In the genomic region with DNA sequence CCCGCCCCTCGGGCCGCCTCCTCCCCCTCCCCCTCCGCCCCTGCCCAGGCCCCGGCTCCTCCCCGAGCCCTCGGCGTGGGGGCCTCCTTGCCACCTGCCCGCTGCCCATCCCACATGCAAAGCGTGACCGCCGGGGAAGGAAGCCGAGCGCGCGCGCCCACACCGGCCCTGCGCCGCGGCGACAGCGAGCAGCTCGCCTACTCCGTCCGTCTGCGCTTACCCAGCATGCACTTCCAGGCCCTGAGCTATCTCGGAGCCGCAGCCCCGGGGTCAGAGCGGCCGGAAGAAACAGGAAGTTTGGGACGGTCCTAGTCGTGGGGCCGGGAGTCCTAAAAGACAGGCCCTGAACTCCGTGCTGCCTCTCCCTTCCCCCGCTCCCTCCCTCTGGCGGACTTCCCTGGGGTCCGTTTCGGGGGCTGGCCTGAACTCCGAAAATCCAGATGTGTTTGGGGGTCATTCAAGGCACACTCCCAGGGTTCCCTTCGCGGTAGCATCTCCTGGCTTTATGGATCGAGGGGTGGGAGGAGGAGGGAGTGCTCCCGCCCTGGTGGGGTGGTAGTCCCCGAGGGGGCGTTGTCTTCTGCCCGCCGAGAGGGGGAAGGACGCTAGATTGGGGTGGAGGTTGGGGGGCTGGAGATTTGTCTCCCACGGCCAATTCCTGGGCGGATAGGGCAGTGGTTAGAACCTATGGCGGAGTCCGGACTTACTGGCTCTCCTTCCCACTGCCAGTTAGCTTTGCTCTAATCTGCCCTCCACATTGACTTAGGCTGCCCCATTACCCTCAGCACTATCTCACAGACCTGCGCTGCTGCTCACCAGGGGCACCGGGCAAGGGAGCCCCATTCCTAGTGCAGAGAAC, we compare ENCODE assay signal across 8 cellular contexts. TPM values are rescaled to one million over a fixed set of nuclear protein-coding genes. Genes with fewer than 3 reads are reported as not detected.
DNase-seq lines count a peak whose midpoint lies in the region; ATAC-seq, FAIRE-seq and TF ChIP-seq lines count a peak whose summit lies in the region.

No MANE protein-coding gene starts in this region.

- H3K27ac ChIP-seq in A549: peak overlapping the region; percentile 86 to 88
- peak overlapping the region; percentile 74 for H3K27ac ChIP-seq in upper lobe of right lung

- ATAC-seq in A549 (peak; percentile 85 to 91), HG02588 (IDR thresholded peaks at IDR 0.05; ENCODE audit: unreplicated experiment) (peak; percentile 68), WTC11 (peak; percentile 50), esophagus mucosa (peak; percentile 61), upper lobe of right lung (peak; percentile 92)

- H3K4me1 ChIP-seq in A549: peaks cover 8% of the 10 kb centered on the region
- H3K4me1 ChIP-seq in upper lobe of right lung: no peaks in the 10 kb centered on the region

- no peaks in the 10 kb centered on the region for H3K27me3 ChIP-seq in upper lobe of right lung

- H3K4me3 ChIP-seq in A549 (peak overlapping the region; percentile 61), GM12864 (ENCODE audit: low read depth, low read length) (peak overlapping the region; percentile 53), NB4 (ENCODE audit: low read depth, low read length) (peak overlapping the region; percentile 56), upper lobe of right lung (peak overlapping the region; percentile 48)

- TF ChIP-seq POLR2A in A549 (IDR thresholded peaks at IDR 0.05; ENCODE audit: low read length): peak; percentile 56
- no peak for TF ChIP-seq POLR2A in NB4 (IDR thresholded peaks at IDR 0.05; ENCODE audit: extremely low read depth, insufficient read length)

- no peak overlapping the region for H3K27ac Mint-ChIP-seq in WTC11

- no peaks in the 10 kb centered on the region for H3K36me3 ChIP-seq in upper lobe of right lung

- no peak for TF ChIP-seq CTCF in A549 (IDR thresholded peaks at IDR 0.05)
- TF ChIP-seq CTCF in GM12864 (IDR thresholded peaks at IDR 0.05; ENCODE audit: low read depth, low read length, missing control alignments): no peak
- TF ChIP-seq CTCF in NB4 (IDR thresholded peaks at IDR 0.05; ENCODE audit: low read depth, low read length): no peak
- TF ChIP-seq CTCF in WTC11 (IDR thresholded peaks at IDR 0.05): no peak
- TF ChIP-seq CTCF in upper lobe of right lung (IDR thresholded peaks at IDR 0.05): no peak

- CTCF ChIA-PET in A549 (lab: Yijun Ruan, JAX): interaction anchor here (0.6 to 3.1 kb wide), 5 partner anchors 32 to 449 kb away, joined by 3 to 10 read pairs (median 4); no protein-coding TSS in a partner anchor
- CTCF ChIA-PET in WTC11 (lab: Charles Lee): interaction anchor here (0.9 to 3.2 kb wide), 6 partner anchors 22 to 103 kb away, joined by 3 to 11 read pairs (median 5); no protein-coding TSS in a partner anchor

- POLR2A ChIA-PET in A549 (lab: Yijun Ruan, JAX): interaction anchor here (0.9 to 2.4 kb wide), 3 partner anchors 26 to 51 kb away, joined by 3 to 8 read pairs (median 5); a partner anchor contains a TSS
- POLR2A ChIA-PET in WTC11 (lab: Charles Lee): interaction anchor here (0.8 to 1.7 kb wide), 2 partner anchors 26 kb away, joined by 5 to 13 read pairs; no protein-coding TSS in a partner anchor

- intact Hi-C loops in upper lobe of right lung (cut with DNase I): no loop called here

- 47% methylated on average over 13 of the region's 56 CpGs for WGBS in A549 (ENCODE audit: missing lambda C conversion rate)

- peak overlapping the region; percentile 99 for H3K4me2 ChIP-seq in A549

- TF ChIP-seq RAD21 in A549 (conservative IDR thresholded peaks at IDR 0.05 in 1 of 2, IDR thresholded peaks at IDR 0.05 in 1 of 2): no peak

- H3K4me3 Mint-ChIP-seq in WTC11: peak overlapping the region; percentile 66

- no peak for TF ChIP-seq EP300 in A549 (IDR thresholded peaks at IDR 0.05)

- no peaks in the 10 kb centered on the region for H3K9me3 Mint-ChIP-seq in WTC11

- DNase-seq in A549 (ENCODE audit: low read depth in 1 of 2, low spot score in 1 of 2): peak; percentile 73 to 84
- peak; percentile 27 for DNase-seq in GM12864 (ENCODE audit: low read depth)
- peak; percentile 95 for DNase-seq in NB4 (ENCODE audit: low read depth)
- DNase-seq in WTC11 (ENCODE audit: low spot score): peak; percentile 64
- DNase-seq in myocyte (ENCODE audit: low read depth): peak; percentile 54
- peak; percentile 89 for DNase-seq in upper lobe of right lung

- no peaks in the 10 kb centered on the region for H3K9me3 ChIP-seq in A549
- no peaks in the 10 kb centered on the region for H3K9me3 ChIP-seq in upper lobe of right lung

- no peak for FAIRE-seq in A549 (lab: Jason Lieb, UNC)

- H3K4me1 Mint-ChIP-seq in WTC11: peaks cover 45% of the 10 kb centered on the region

- no peaks in the 10 kb centered on the region for H3K36me3 Mint-ChIP-seq in WTC11

- peaks cover 93% of the 10 kb centered on the region for H3K27me3 Mint-ChIP-seq in WTC11 (ENCODE audit: low read depth)

TF ChIP-seq in A549, 52 proteins besides CTCF, POLR2A, EP300 and RAD21 (continues in another document):
- TF ChIP-seq MAZ (IDR thresholded peaks at IDR 0.05; ENCODE audit: borderline replicate concordance, low read depth, low read length) (no peak), HOXB5 (CRISPR knock-in tag; IDR thresholded peaks at IDR 0.05) (no peak), PHF8 (IDR thresholded peaks at IDR 0.05; ENCODE audit: borderline replicate concordance, low read depth) (peak; percentile 32; the same call in 1 of the 2 replicates), HEYL (CRISPR knock-in tag; IDR thresholded peaks at IDR 0.05) (no peak), POLR2AphosphoS2 (conservative IDR thresholded peaks at IDR 0.05; ENCODE audit: low read length) (no peak), EHMT2 (IDR thresholded peaks at IDR 0.05; ENCODE audit: low read depth) (no peak), JUN (IDR thresholded peaks at IDR 0.05) (peak in 1 of 2 experiments; percentile 63; a peak in 1 of 5 replicates), NPAS2 (CRISPR knock-in tag; IDR thresholded peaks at IDR 0.05; ENCODE audit: borderline replicate concordance) (no peak), FOXS1 (CRISPR knock-in tag; IDR thresholded peaks at IDR 0.05) (no peak), HDAC2 (IDR thresholded peaks at IDR 0.05) (no peak)
- TF ChIP-seq, protein P1, sequence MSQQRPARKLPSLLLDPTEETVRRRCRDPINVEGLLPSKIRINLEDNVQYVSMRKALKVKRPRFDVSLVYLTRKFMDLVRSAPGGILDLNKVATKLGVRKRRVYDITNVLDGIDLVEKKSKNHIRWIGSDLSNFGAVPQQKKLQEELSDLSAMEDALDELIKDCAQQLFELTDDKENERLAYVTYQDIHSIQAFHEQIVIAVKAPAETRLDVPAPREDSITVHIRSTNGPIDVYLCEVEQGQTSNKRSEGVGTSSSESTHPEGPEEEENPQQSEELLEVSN (IDR thresholded peaks at IDR 0.05; ENCODE audit: borderline replicate concordance, low read depth): peak; percentile 82

TF ChIP-seq in WTC11, 78 proteins besides CTCF, POLR2A, EP300 and RAD21 (continues in another document):
- TF ChIP-seq, protein P2, sequence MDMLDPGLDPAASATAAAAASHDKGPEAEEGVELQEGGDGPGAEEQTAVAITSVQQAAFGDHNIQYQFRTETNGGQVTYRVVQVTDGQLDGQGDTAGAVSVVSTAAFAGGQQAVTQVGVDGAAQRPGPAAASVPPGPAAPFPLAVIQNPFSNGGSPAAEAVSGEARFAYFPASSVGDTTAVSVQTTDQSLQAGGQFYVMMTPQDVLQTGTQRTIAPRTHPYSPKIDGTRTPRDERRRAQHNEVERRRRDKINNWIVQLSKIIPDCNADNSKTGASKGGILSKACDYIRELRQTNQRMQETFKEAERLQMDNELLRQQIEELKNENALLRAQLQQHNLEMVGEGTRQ (CRISPR knock-in tag; IDR thresholded peaks at IDR 0.05): no peak
- TF ChIP-seq GRHL2 (CRISPR knock-in tag; IDR thresholded peaks at IDR 0.05; ENCODE audit: insufficient replicate concordance, severe bottlenecking) (no peak), TEAD1 (CRISPR knock-in tag; IDR thresholded peaks at IDR 0.05) (peak; percentile 14), CREM (CRISPR knock-in tag; IDR thresholded peaks at IDR 0.05) (no peak), NFATC4 (CRISPR knock-in tag; IDR thresholded peaks at IDR 0.05) (no peak), KAT7 (CRISPR knock-in tag; IDR thresholded peaks at IDR 0.05; ENCODE audit: borderline replicate concordance) (peak; percentile 55; the same call in 1 of the 2 replicates)
- TF ChIP-seq, protein P3, sequence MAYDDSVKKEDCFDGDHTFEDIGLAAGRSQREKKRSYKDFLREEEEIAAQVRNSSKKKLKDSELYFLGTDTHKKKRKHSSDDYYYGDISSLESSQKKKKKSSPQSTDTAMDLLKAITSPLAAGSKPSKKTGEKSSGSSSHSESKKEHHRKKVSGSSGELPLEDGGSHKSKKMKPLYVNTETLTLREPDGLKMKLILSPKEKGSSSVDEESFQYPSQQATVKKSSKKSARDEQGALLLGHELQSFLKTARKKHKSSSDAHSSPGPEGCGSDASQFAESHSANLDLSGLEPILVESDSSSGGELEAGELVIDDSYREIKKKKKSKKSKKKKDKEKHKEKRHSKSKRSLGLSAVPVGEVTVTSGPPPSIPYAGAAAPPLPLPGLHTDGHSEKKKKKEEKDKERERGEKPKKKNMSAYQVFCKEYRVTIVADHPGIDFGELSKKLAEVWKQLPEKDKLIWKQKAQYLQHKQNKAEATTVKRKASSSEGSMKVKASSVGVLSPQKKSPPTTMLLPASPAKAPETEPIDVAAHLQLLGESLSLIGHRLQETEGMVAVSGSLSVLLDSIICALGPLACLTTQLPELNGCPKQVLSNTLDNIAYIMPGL (CRISPR knock-in tag; IDR thresholded peaks at IDR 0.05): peak; percentile 31; the same call in 1 of the 2 replicates

RNA-seq across cellular contexts. Expression of a gene that starts 25.0 kb away (rescaled TPM):
- polyA plus RNA-seq in A549 (2011; rRNA removed): 1.4 and 2.3 TPM in 2 replicates
- polyA plus RNA-seq in A549 (2012; cell fraction: cytosol; rRNA removed): 1.7 and 2.5 TPM in 2 replicates
- 5.6 and 5.7 TPM in 2 replicates for polyA plus RNA-seq in A549 (2012; cell fraction: nucleus; rRNA removed)
- 4.8 to 6.3 TPM (median 6.1 TPM) in 3 replicates for polyA plus RNA-seq in A549 (2017; fragmentation: RNase III; extraction: RNeasy Plus Mini Kit Qiagen cat#74134 plus additional on column Dnase treatment)
- 3.1 and 5.9 TPM in 2 replicates for polyA minus RNA-seq in A549 (2011; rRNA and poly(A)+ RNA removed)
- 9.3 to 12.0 TPM (median 9.6 TPM) in 3 replicates for total RNA-seq in WTC11 (2021)
- total RNA-seq in esophagus mucosa: 2.6 TPM
- 0.94 and 1.5 TPM in 2 replicates for total RNA-seq in myocyte
- 4.4 TPM for polyA plus RNA-seq in myocyte (2012)
- total RNA-seq in upper lobe of right lung: 15.0 TPM

RNA-seq across cellular contexts. Expression of a gene that starts 51.5 kb away (rescaled TPM):
- polyA plus RNA-seq in A549 (2011; rRNA removed) (36.5 and 47.3 TPM in 2 replicates), A549 (2017; fragmentation: RNase III; extraction: RNeasy Plus Mini Kit Qiagen cat#74134 plus additional on column Dnase treatment) (35.6 to 39.9 TPM (median 38.7 TPM) in 3 replicates)
- polyA plus RNA-seq in A549 (2012; cell fraction: cytosol; rRNA removed): 14.4 and 16.5 TPM in 2 replicates
- 9.4 and 14.7 TPM in 2 replicates for polyA plus RNA-seq in A549 (2012; cell fraction: nucleus; rRNA removed)
- polyA minus RNA-seq in A549 (2011; rRNA and poly(A)+ RNA removed): 15.4 and 20.6 TPM in 2 replicates
- total RNA-seq in WTC11 (2021) (15.8 to 17.4 TPM (median 16.4 TPM) in 3 replicates), esophagus mucosa (17.7 TPM), myocyte (18.7 and 23.3 TPM in 2 replicates), upper lobe of right lung (12.9 TPM)
- 13.8 TPM for polyA plus RNA-seq in myocyte (2012)

Comparison
In these comparisons a context has a peak if more than half of its experiments do, and no peak if none do; other contexts are left out.
1. Peak in every context shown above with its lines: DNase-seq, ATAC-seq, H3K4me3 ChIP-seq and H3K27ac ChIP-seq.
2. DNase-seq: peak in every context shown above with its lines; median percentile 95 in NB4; 89 in upper lobe of right lung; 78 in A549; 64 in WTC11; 54 in myocyte; 27 in GM12864.